In genomic region chr14:61620130-61620946, GRCh38 we compare ENCODE assay signal across 9 cellular contexts.
DNase-seq lines count a peak whose midpoint lies in the region; ATAC-seq and TF ChIP-seq lines count a peak whose summit lies in the region.
"Had no signal": no experiment of that assay in that cellular context is flagged by ENCODE, and none has a peak within 500 bp of the region (broad histone marks: within the 10 kb centered on the region; RNA-seq: fewer than 3 reads in every experiment).

No MANE protein-coding gene starts in this region.

- peaks cover 17% of the 10 kb centered on the region; the same call in 1 of the 2 replicates for H3K27me3 ChIP-seq in OCI-LY3 (ENCODE audit: low read depth, low read length)
- no peaks in the 10 kb centered on the region for H3K27me3 ChIP-seq in gastroesophageal sphincter
- H3K27me3 ChIP-seq in Caco-2 (replicated peaks; ENCODE audit: control insufficient read depth, insufficient read depth, low read length) = no peaks in the 10 kb centered on the region
- H3K27me3 ChIP-seq: cardiac muscle cell had no signal

- BruUV-seq in Caco-2 (replicated peaks; lab: Mats Ljungman, UMichigan) = no TSS peak

- no peaks in the 10 kb centered on the region for H3K27me3 Mint-ChIP-seq in Caco-2 (ENCODE audit: insufficient read depth, unreplicated experiment)

- H3K27ac Mint-ChIP-seq in Caco-2 (ENCODE audit: unreplicated experiment) = no peak overlapping the region

- H3K9me3 ChIP-seq in OCI-LY3 (ENCODE audit: insufficient read depth, low read length) (no peaks in the 10 kb centered on the region), gastroesophageal sphincter (no peaks in the 10 kb centered on the region), Caco-2 (no peaks in the 10 kb centered on the region)

- no peaks in the 10 kb centered on the region for H3K36me3 ChIP-seq in OCI-LY3 (replicated peaks; ENCODE audit: low read depth, low read length)
- H3K36me3 ChIP-seq in gastroesophageal sphincter = no peaks in the 10 kb centered on the region
- H3K36me3 ChIP-seq in Caco-2 (ENCODE audit: control insufficient read depth, insufficient read depth, low read length) = no peaks in the 10 kb centered on the region
- H3K36me3 ChIP-seq: cardiac muscle cell had no signal

- no peak for TF ChIP-seq POLR2A in gastroesophageal sphincter (IDR thresholded peaks at IDR 0.05)

- H3K9ac ChIP-seq in OCI-LY3 (ENCODE audit: low read length) = no peak overlapping the region

- peaks cover 16% of the 10 kb centered on the region for H3K4me1 ChIP-seq in OCI-LY3 (ENCODE audit: low read length)
- peaks cover 0 to 34% (median 6%) of the 10 kb centered on the region in 3 donors for H3K4me1 ChIP-seq in gastroesophageal sphincter
- peaks cover 10% of the 10 kb centered on the region; the same call in 1 of the 2 replicates for H3K4me1 ChIP-seq in Caco-2

- no peak overlapping the region for H2AFZ ChIP-seq in OCI-LY3 (ENCODE audit: low read depth, low read length)

- no peak for TF ChIP-seq EP300 in gastroesophageal sphincter (IDR thresholded peaks at IDR 0.05)

- no peak overlapping the region for H3K4me3 ChIP-seq in OCI-LY3 (ENCODE audit: low read length)
- H3K4me3 ChIP-seq in gastroesophageal sphincter = no peak overlapping the region
- no peak overlapping the region for H3K4me3 ChIP-seq in Caco-2 (ENCODE audit: low read depth, low read length)
- H3K4me3 ChIP-seq: cardiac muscle cell had no signal

- H3K36me3 Mint-ChIP-seq in Caco-2 (ENCODE audit: insufficient read depth, unreplicated experiment) = no peaks in the 10 kb centered on the region

- no peaks in the 10 kb centered on the region for H4K20me1 ChIP-seq in OCI-LY3 (ENCODE audit: insufficient read depth, low read length)

- TF ChIP-seq CTCF in AG09319 (IDR thresholded peaks at IDR 0.05; ENCODE audit: low read depth, low read length) (no peak), OCI-LY3 (IDR thresholded peaks at IDR 0.05; ENCODE audit: low read depth, low read length) (no peak), gastroesophageal sphincter (IDR thresholded peaks at IDR 0.05) (no peak), Caco-2 (IDR thresholded peaks at IDR 0.05; ENCODE audit: insufficient read depth in 1 of 2, low read depth in 1 of 2, low read length in 1 of 2, severe bottlenecking in 1 of 2, unreplicated experiment in 1 of 2) (no peak)

- peaks cover 25% of the 10 kb centered on the region for H3K4me1 Mint-ChIP-seq in Caco-2 (ENCODE audit: low read depth, unreplicated experiment)

- POLR2A ChIA-PET in Caco-2 (lab: Charles Lee) = no interaction called here

- peak overlapping the region; percentile 24 for H3K4me2 ChIP-seq in OCI-LY3 (ENCODE audit: low read length)

- DNase-seq in AG09319 (ENCODE audit: extremely low read depth, low read depth) = peak; percentile 87
- DNase-seq in ureter (ENCODE audit: low spot score) = peak; percentile 54
- no peak for DNase-seq in Caco-2
- DNase-seq in effector CD4-positive, alpha-beta T cell = no peak

- intact Hi-C loops in Caco-2 (cut with micrococcal nuclease; ENCODE audit: unreplicated experiment) = no loop called here

- no peaks in the 10 kb centered on the region for H3K79me2 ChIP-seq in OCI-LY3 (ENCODE audit: low read length)

- 46 to 52% methylated on average over 4 to 6 of the region's 6 CpGs for WGBS in gastroesophageal sphincter (ENCODE audit: low coverage in 1 of 2), 2 donors

- no peak overlapping the region for H3K27ac ChIP-seq in OCI-LY3 (ENCODE audit: low read length)
- peak overlapping the region; percentile 15 to 61 (median 56) for H3K27ac ChIP-seq in gastroesophageal sphincter
- H3K27ac ChIP-seq: cardiac muscle cell had no signal

- CTCF ChIA-PET in Caco-2 (lab: Charles Lee) = interaction anchor here (0.6 kb wide), 1 partner anchor 198 kb away, joined by 3 read pairs; no protein-coding TSS in a partner anchor

- no peak overlapping the region for H3K4me3 Mint-ChIP-seq in Caco-2 (ENCODE audit: unreplicated experiment)

- ATAC-seq in GM21390 (IDR thresholded peaks at IDR 0.05; ENCODE audit: unreplicated experiment) (peak; percentile 79), gastroesophageal sphincter (peak; percentile 53), GM19324 (IDR thresholded peaks at IDR 0.05; ENCODE audit: low FRiP score, unreplicated experiment) (no peak)

- H3K9me3 Mint-ChIP-seq in Caco-2 (ENCODE audit: unreplicated experiment) = peaks cover 11% of the 10 kb centered on the region

Comparison
In these comparisons a context has a peak if more than half of its experiments do, and no peak if none do; other contexts are left out.
1. DNase-seq: peak in AG09319 (single experiment) and ureter (single experiment); none in Caco-2 (0 of 2) and effector CD4-positive, alpha-beta T cell (single experiment).